ENCODE assay signal across 8 cellular contexts in genomic region chr19:10565028-10565566, GRCh38. TPM values are rescaled to one million over a fixed set of nuclear protein-coding genes. Genes with fewer than 3 reads are reported as not detected.
A peak's percentile ranks its signal among the peaks of the same experiment; 100 is the strongest.
DNase-seq lines count a peak whose midpoint lies in the region; ATAC-seq and TF ChIP-seq lines count a peak whose summit lies in the region.

No MANE protein-coding gene starts in this region.

- H3K9me3 ChIP-seq in mucosa of stomach (ENCODE audit: control insufficient read depth, low read length) (no peaks in the 10 kb centered on the region), thyroid gland (no peaks in the 10 kb centered on the region)

- H3K27ac Mint-ChIP-seq in effector memory CD8-positive, alpha-beta T cell = peak overlapping the region; percentile 92 to 95

- H3K4me1 Mint-ChIP-seq in effector memory CD8-positive, alpha-beta T cell (ENCODE audit: low read depth in 2 of 2) = peaks cover 31 to 45% of the 10 kb centered on the region in 2 donors

- 19 to 20% methylated on average over 10 of the region's 10 CpGs for WGBS in thyroid gland, 2 donors

- peak overlapping the region; percentile 83 for H3K9ac ChIP-seq in mucosa of stomach (ENCODE audit: low read length)

- intact Hi-C loops in thyroid gland (cut with DNase I) = loop anchor here (10.0 kb wide), 1 partner anchor 60 kb away; the partner anchor contains the start of gene KEAP1

- no peaks in the 10 kb centered on the region for H3K9me3 Mint-ChIP-seq in effector memory CD8-positive, alpha-beta T cell

- TF ChIP-seq POLR2A in NB4 (IDR thresholded peaks at IDR 0.05; ENCODE audit: extremely low read depth, insufficient read length) (no peak), thyroid gland (IDR thresholded peaks at IDR 0.05) (no peak)

- H3K27me3 Mint-ChIP-seq in effector memory CD8-positive, alpha-beta T cell = no peaks in the 10 kb centered on the region

- H3K4me3 ChIP-seq in NB4 (ENCODE audit: low read depth, low read length) (peak overlapping the region; percentile 88), mucosa of stomach (ENCODE audit: low read length) (peak overlapping the region; percentile 67), thyroid gland (replicated peaks in 1 of 3) (peak overlapping the region; percentile 45 to 81 (median 78))

- DNase-seq in DMS 273 (lab: John Stamatoyannopoulos, UW; ENCODE audit: unreplicated experiment) (peak; percentile 86), DMS 273 treated with DMSO at 0.1 percent for 48 hours (lab: John Stamatoyannopoulos, UW) (no peak), NB4 (ENCODE audit: low read depth) (peak; percentile 92), thyroid gland (peak; percentile 32 to 47), epidermal melanocyte (ENCODE audit: insufficient read length, low spot score) (no peak)
- DNase-seq in activated CD4-positive, alpha-beta T cell treated with anti-CD3 and anti-CD28 coated beads, Interleukin-2, amount 50 U/mL, for 4 hours = peak; percentile 44 to 49
- peak; percentile 28 to 48 (median 37) for DNase-seq in effector memory CD8-positive, alpha-beta T cell

- H3K36me3 Mint-ChIP-seq in effector memory CD8-positive, alpha-beta T cell (ENCODE audit: insufficient read depth) = peaks cover 64% of the 10 kb centered on the region

- H3K36me3 ChIP-seq in mucosa of stomach (ENCODE audit: control insufficient read depth, insufficient read depth, low read length) (peaks cover 3% of the 10 kb centered on the region), thyroid gland (peaks cover 3 to 9% of the 10 kb centered on the region in 2 donors)

- peak; percentile 5 for ATAC-seq in effector memory CD8-positive, alpha-beta T cell (replicated peaks)

- H3K4me1 ChIP-seq in mucosa of stomach (ENCODE audit: control insufficient read depth, insufficient read depth, low read length) (peaks cover 36% of the 10 kb centered on the region), thyroid gland (peaks cover 23 to 35% of the 10 kb centered on the region in 2 donors)

- TF ChIP-seq CTCF in NB4 (IDR thresholded peaks at IDR 0.05; ENCODE audit: low read depth, low read length) (peak; percentile 67), thyroid gland (IDR thresholded peaks at IDR 0.05) (no peak)

- peak overlapping the region; percentile 72 to 89 (median 76) for H3K27ac ChIP-seq in thyroid gland

- H3K27me3 ChIP-seq in mucosa of stomach (ENCODE audit: control insufficient read depth, insufficient read depth, low read length) = no peaks in the 10 kb centered on the region
- no peaks in the 10 kb centered on the region for H3K27me3 ChIP-seq in thyroid gland

- H3K4me3 Mint-ChIP-seq in effector memory CD8-positive, alpha-beta T cell = peak overlapping the region; percentile 87 to 90

RNA-seq across cellular contexts. Expression of gene KRI1, which starts 0.7 kb away (rescaled TPM):
- 10 to 100 TPM; 17.3 to 49.7 (median 28.2) TPM for total RNA-seq in thyroid gland

RNA-seq across cellular contexts. Expression of gene CDKN2D, which starts 3.7 kb away (rescaled TPM):
- total RNA-seq in thyroid gland = 1 to 10 TPM; 2.0 to 8.2 (median 3.7) TPM

RNA-seq across cellular contexts. Expression of gene ATG4D, which starts 21.4 kb away (rescaled TPM):
- 10 to 100 TPM; 28.4 to 37.0 (median 31.3) TPM for total RNA-seq in thyroid gland

RNA-seq across cellular contexts. Expression of gene AP1M2, which starts 22.0 kb away (rescaled TPM):
- total RNA-seq in thyroid gland = 100 to 1,000 TPM in 2 of 4 donors, 10 to 100 TPM in 2; 69.7 to 129 (median 102) TPM

RNA-seq across cellular contexts. Expression of gene S1PR5, which starts 47.9 kb away (rescaled TPM):
- total RNA-seq in thyroid gland = under 1 TPM in 3 of 4 donors, not detected in 1; 0.22 to 0.59 (median 0.27) TPM

Comparison
In these comparisons a context has a peak if more than half of its experiments do, and no peak if none do; other contexts are left out.
1. DNase-seq: peak in DMS 273 (single experiment), NB4 (single experiment), activated CD4-positive, alpha-beta T cell treated with anti-CD3 and anti-CD28 coated beads, Interleukin-2, amount 50 U/mL, for 4 hours (2 of 2), effector memory CD8-positive, alpha-beta T cell (3 of 3) and thyroid gland (2 of 2); none in DMS 273 treated with DMSO at 0.1 percent for 48 hours (single experiment) and epidermal melanocyte (single experiment).
2. Peak in every context shown above with its lines, with median percentiles within 50 percentile points of each other: H3K4me3 ChIP-seq.